ENCODE assay signal across 11 cellular contexts in the genomic region with DNA sequence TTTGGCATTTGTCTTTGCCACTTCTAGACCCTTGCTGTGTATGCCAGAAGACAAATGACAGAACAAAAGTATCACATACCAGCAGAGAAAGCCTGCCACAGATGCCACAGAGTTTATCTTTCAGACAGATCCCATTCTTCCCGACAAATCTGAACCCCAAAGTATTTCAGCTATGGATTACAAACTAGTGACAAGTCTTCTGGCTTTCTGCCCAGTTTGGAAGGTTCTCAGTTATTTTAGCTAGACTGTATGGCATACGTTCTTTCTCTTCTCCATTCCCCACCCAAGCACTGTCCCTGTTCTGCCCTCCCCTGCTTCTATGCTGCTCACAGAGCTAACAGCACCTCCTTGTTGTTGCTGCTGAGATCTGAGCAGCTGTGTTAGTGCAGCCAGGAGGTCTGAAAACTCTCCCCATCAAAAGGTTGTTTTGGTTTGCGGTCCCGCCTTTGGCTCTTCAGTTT.
DNase-seq lines count a peak whose midpoint lies in the region; ATAC-seq, FAIRE-seq and TF ChIP-seq lines count a peak whose summit lies in the region.
"Had no signal": no experiment of that assay in that cellular context is flagged by ENCODE, and none has a peak within 500 bp of the region (broad histone marks: within the 10 kb centered on the region; RNA-seq: fewer than 3 reads in every experiment).

No MANE protein-coding gene starts in this region.

- ATAC-seq in HepG2 (peak; percentile 54), right lobe of liver (no peak), right cardiac atrium (peak; percentile 53 to 65)

- no TSS peak for BruUV-seq in HepG2 (replicated peaks; lab: Mats Ljungman, UMichigan)

- POLR2A ChIA-PET in HepG2 (lab: Yijun Ruan, JAX), result no interaction called here

- H4K20me1 ChIP-seq in HepG2 (ENCODE audit: insufficient read depth, low read length), result no peaks in the 10 kb centered on the region

- intact Hi-C loops in HepG2 (cut with micrococcal nuclease; ENCODE audit: unreplicated experiment) (loop anchor here (10.0 kb wide), 1 partner anchor 239 kb away; a partner anchor contains a TSS), right lobe of liver (cut with DNase I) (no loop called here), right cardiac atrium (cut with DNase I) (no loop called here), posterior cingulate gyrus (cut with DNase I) (no loop called here)

- DNase-seq in HepG2 (ENCODE audit: low spot score) (no peak), right lobe of liver (no peak), T1000 (lab: John Stamatoyannopoulos, UW) (peak; percentile 52), right cardiac atrium (no peak), urothelium cell line (ENCODE audit: low spot score) (peak; percentile 51), posterior cingulate gyrus (no peak), NCI-H1694 (lab: John Stamatoyannopoulos, UW) (no peak)
- no peak for DNase-seq in activated CD4-positive, alpha-beta T cell treated with anti-CD3 and anti-CD28 coated beads for 1 hour
- DNase-seq: NCI-H146 had no signal

- H3K4me3 ChIP-seq in HepG2 (replicated peaks in 1 of 3; ENCODE audit: insufficient read depth in 1 of 3, low read depth in 2 of 3, low read length in 3 of 3), result no peak overlapping the region
- no peak overlapping the region for H3K4me3 ChIP-seq in right lobe of liver
- H3K4me3 ChIP-seq in right cardiac atrium (ENCODE audit: low read length), result no peak overlapping the region

- H3K4me2 ChIP-seq in HepG2 (ENCODE audit: low read depth, low read length), result no peak overlapping the region

- no peak overlapping the region for H2AFZ ChIP-seq in HepG2 (ENCODE audit: low read length)

- H3K9me3 ChIP-seq in HepG2 (ENCODE audit: low read length) (no peaks in the 10 kb centered on the region), right lobe of liver (no peaks in the 10 kb centered on the region), right cardiac atrium (ENCODE audit: control insufficient read depth, low read length) (no peaks in the 10 kb centered on the region)

- H3K36me3 ChIP-seq in HepG2 (replicated peaks in 1 of 2; ENCODE audit: control insufficient read depth in 1 of 2, insufficient read depth in 2 of 2, low read length in 2 of 2) (peaks cover 10 to 35% of the 10 kb centered on the region in 2 experiments; a peak in 4 of 5 replicates), right lobe of liver (no peaks in the 10 kb centered on the region)

- no peak for TF ChIP-seq EP300 in HepG2 (IDR thresholded peaks at IDR 0.05; ENCODE audit: low read depth in 2 of 2, low read length in 2 of 2)
- no peak for TF ChIP-seq EP300 in HepG2 (CRISPR knock-in tag; IDR thresholded peaks at IDR 0.05; ENCODE audit: borderline replicate concordance)

- H3K27me3 ChIP-seq in HepG2 (ENCODE audit: control insufficient read depth in 1 of 2, insufficient read depth in 2 of 2, low read length in 2 of 2) (no peaks in the 10 kb centered on the region), right lobe of liver (no peaks in the 10 kb centered on the region), right cardiac atrium (ENCODE audit: control insufficient read depth, insufficient read depth) (no peaks in the 10 kb centered on the region)

- TF ChIP-seq POLR2A in HepG2 (IDR thresholded peaks at IDR 0.05; ENCODE audit: insufficient read depth in 1 of 2, low read depth in 2 of 2, low read length in 2 of 2) (no peak), right lobe of liver (IDR thresholded peaks at IDR 0.05) (no peak)

- H3K9ac ChIP-seq in HepG2 (ENCODE audit: insufficient read depth, low read depth, low read length), result no peak overlapping the region

- TF ChIP-seq CTCF in HepG2 (CRISPR knock-in tag; IDR thresholded peaks at IDR 0.05), result no peak; the same call in 1 of the 2 replicates
- no peak for TF ChIP-seq CTCF in right lobe of liver (IDR thresholded peaks at IDR 0.05)

- TF ChIP-seq RAD21 in HepG2 (CRISPR knock-in tag; IDR thresholded peaks at IDR 0.05), result no peak

- no peak for FAIRE-seq in HepG2 (lab: Jason Lieb, UNC)
- FAIRE-seq in urothelium cell line (lab: Jason Lieb, UNC), result peak; percentile 23
- FAIRE-seq: islet of Langerhans had no signal

- no peak overlapping the region for H3K27ac ChIP-seq in HepG2 (ENCODE audit: extremely low read length, insufficient read depth, low read length)
- no peak overlapping the region for H3K27ac ChIP-seq in right lobe of liver
- no peak overlapping the region for H3K27ac ChIP-seq in right cardiac atrium (ENCODE audit: low read length)
- H3K27ac ChIP-seq: C4-2B had no signal

- H3K79me2 ChIP-seq in HepG2 (ENCODE audit: insufficient read depth, low read length), result no peaks in the 10 kb centered on the region

- peaks cover 13% of the 10 kb centered on the region for H3K4me1 ChIP-seq in HepG2 (ENCODE audit: insufficient read depth, low read length)
- H3K4me1 ChIP-seq in right lobe of liver, result no peaks in the 10 kb centered on the region
- H3K4me1 ChIP-seq in right cardiac atrium (ENCODE audit: control insufficient read depth, insufficient read depth, low read length), result peaks cover 8% of the 10 kb centered on the region

- 48% methylated on average over 4 of the region's 4 CpGs for WGBS in HepG2 (ENCODE audit: low lambda C conversion rate)
- WGBS in right lobe of liver (ENCODE audit: insufficient coverage, low coverage, low lambda C conversion rate, missing lambda C conversion rate), result 70% methylated on average over 4 of the region's 4 CpGs
- WGBS in right cardiac atrium, result 40% methylated on average over 4 of the region's 4 CpGs

- in situ Hi-C loops in HepG2 (cut with HindIII; ENCODE audit: extremely low pct_ligation_motif_present, low pct_unique_long_range_greater_than_20kb), result no loop called here

- CTCF ChIA-PET in HepG2 (lab: Yijun Ruan, JAX; ENCODE audit: low intra/inter-chr PET ratio, low total read pairs), result no interaction called here

TF ChIP-seq in HepG2, 621 proteins besides CTCF, POLR2A, EP300 and RAD21:
- TF ChIP-seq STAG1 (CRISPR knock-in tag; IDR thresholded peaks at IDR 0.05) (0 out of 2 replicates have a peak, but pooled peaks have one; percentile 9), ZNF256 (CRISPR knock-in tag; conservative IDR thresholded peaks at IDR 0.05) (no peak)

Comparison
In these comparisons a context has a peak if more than half of its experiments do, and no peak if none do; other contexts are left out.
1. ATAC-seq: peak in HepG2 (single experiment) and right cardiac atrium (2 of 2); none in right lobe of liver (0 of 4).
2. DNase-seq: peak in T1000 (single experiment) and urothelium cell line (single experiment); none in HepG2 (single experiment), right lobe of liver (0 of 3), right cardiac atrium (0 of 3), posterior cingulate gyrus (0 of 10), NCI-H1694 (single experiment) and activated CD4-positive, alpha-beta T cell treated with anti-CD3 and anti-CD28 coated beads for 1 hour (single experiment).